Comparison of ENCODE assay signal across 9 cellular contexts in the genomic region with DNA sequence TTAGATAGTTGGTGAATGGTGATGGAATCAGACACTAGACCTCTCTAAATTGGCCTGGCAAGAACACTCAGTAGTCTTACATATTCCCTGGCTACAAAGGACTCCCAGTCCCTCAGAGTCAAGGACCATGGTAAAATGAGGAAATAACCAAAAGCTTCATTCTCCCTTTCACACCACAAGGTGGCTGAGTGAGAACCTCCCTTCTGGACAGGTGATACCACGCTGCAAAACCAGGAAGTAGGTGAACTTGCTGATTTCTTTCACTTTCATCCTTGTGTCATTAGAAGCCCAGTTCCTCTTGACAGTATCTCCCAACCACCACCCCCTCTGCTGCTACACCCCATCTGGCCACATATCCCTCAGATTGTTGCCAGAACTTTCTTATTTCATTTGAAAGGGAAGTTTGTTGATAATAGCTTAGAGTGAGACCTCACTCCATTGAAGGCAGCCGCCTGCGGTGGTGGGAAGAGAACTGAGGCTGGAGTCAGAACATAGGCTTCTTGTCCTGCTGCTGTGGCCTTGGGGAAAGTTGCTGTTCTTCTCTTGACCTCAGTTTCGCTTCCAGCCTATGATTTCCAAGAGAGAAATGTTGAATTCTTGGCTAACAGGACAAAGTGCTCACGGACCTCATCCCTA.
DNase-seq lines count a peak whose midpoint lies in the region; ATAC-seq and TF ChIP-seq lines count a peak whose summit lies in the region.
"Had no signal": no experiment of that assay in that cellular context is flagged by ENCODE, and none has a peak within 500 bp of the region (broad histone marks: within the 10 kb centered on the region; RNA-seq: fewer than 3 reads in every experiment).

No MANE protein-coding gene starts in this region.

- peak; percentile 55 for ATAC-seq in HG03108 (IDR thresholded peaks at IDR 0.05; ENCODE audit: unreplicated experiment)
- ATAC-seq in upper lobe of left lung (ENCODE audit: low FRiP score in 2 of 2), result no peak

- no peak for TF ChIP-seq EP300 in upper lobe of left lung (IDR thresholded peaks at IDR 0.05)

- H3K27ac ChIP-seq in VCaP (no peak overlapping the region), spleen (peak overlapping the region in 2 of 8 donors; percentile 3 to 12), upper lobe of left lung (no peak overlapping the region)

- TF ChIP-seq CTCF in VCaP (conservative IDR thresholded peaks at IDR 0.05) (peak; percentile 47; the same call in 1 of the 2 replicates), spleen (IDR thresholded peaks at IDR 0.05 in 8 of 11, conservative IDR thresholded peaks at IDR 0.05 in 3 of 11) (peak in 6 of 11 experiments; percentile 15 to 39 (median 28)), upper lobe of left lung (IDR thresholded peaks at IDR 0.05) (peak in 2 of 6 experiments; percentile 33 to 34)

- peaks cover 0 to 6% (median 3%) of the 10 kb centered on the region in 8 donors for H3K9me3 ChIP-seq in spleen
- H3K9me3 ChIP-seq in upper lobe of left lung, result peaks cover 0 to 1% (median 0%) of the 10 kb centered on the region in 4 donors

- peak overlapping the region in 1 of 8 donors; percentile 11 for H3K4me3 ChIP-seq in spleen
- no peak overlapping the region for H3K4me3 ChIP-seq in upper lobe of left lung

- intact Hi-C loops in spleen (cut with DNase I; ENCODE audit: low total_unique reads), result no loop called here

- TF ChIP-seq POLR2A in spleen (IDR thresholded peaks at IDR 0.05), result no peak
- no peak for TF ChIP-seq POLR2A in upper lobe of left lung (IDR thresholded peaks at IDR 0.05)

- WGBS in spleen, 5 donors, result 51 to 69% (median 56%) methylated on average over 5 of the region's 5 CpGs
- 63 to 75% methylated on average over 5 of the region's 5 CpGs for WGBS in upper lobe of left lung, 2 donors

- DNase-seq in GDM1 (lab: John Stamatoyannopoulos, UW), result peak; percentile 19
- DNase-seq in GM19240 (ENCODE audit: insufficient read length, low spot score), result peak; percentile 77
- no peak for DNase-seq in spleen
- DNase-seq in upper lobe of left lung, result no peak
- DNase-seq in effector CD8-positive, alpha-beta T cell (lab: John Stamatoyannopoulos, UW), result no peak
- DNase-seq in NCI-H1092 (lab: John Stamatoyannopoulos, UW), result no peak
- DNase-seq: IMR-90 had no signal

- H3K36me3 ChIP-seq in spleen (no peaks in the 10 kb centered on the region), upper lobe of left lung (no peaks in the 10 kb centered on the region)

- H3K4me1 ChIP-seq in spleen (peaks cover 0 to 23% (median 10%) of the 10 kb centered on the region in 6 donors), upper lobe of left lung (no peaks in the 10 kb centered on the region)

- H3K27me3 ChIP-seq in spleen (replicated peaks in 1 of 7), result peaks cover 0 to 22% (median 0%) of the 10 kb centered on the region in 7 donors
- H3K27me3 ChIP-seq in upper lobe of left lung, result no peaks in the 10 kb centered on the region

Comparison
In these comparisons a context has a peak if more than half of its experiments do, and no peak if none do; other contexts are left out.
1. DNase-seq: peak in GDM1 (single experiment) and GM19240 (single experiment); none in spleen (single experiment), upper lobe of left lung (0 of 2), effector CD8-positive, alpha-beta T cell (single experiment) and NCI-H1092 (single experiment).